ENCODE assay signal across 1 cellular context in genomic region chr4:1807258-1807777, GRCh38.
TF ChIP-seq lines count a peak whose summit lies in the region.

No MANE protein-coding gene starts in this region.

TF ChIP-seq in HEK293, 187 proteins besides CTCF, POLR2A, EP300 and RAD21 (continued from another document):
- TF ChIP-seq HIC1 (tag by site-specific recombination; IDR thresholded peaks at IDR 0.05) (peak; percentile 40; the same call in 1 of the 2 replicates), ZNF664 (tag by site-specific recombination; IDR thresholded peaks at IDR 0.05) (no peak)
